8 cellular contexts compared by ENCODE assay signal in genomic region chr5:102866315-102866693, GRCh38.
DNase-seq lines count a peak whose midpoint lies in the region; ATAC-seq, FAIRE-seq and TF ChIP-seq lines count a peak whose summit lies in the region.
"Had no signal": no experiment of that assay in that cellular context is flagged by ENCODE, and none has a peak within 500 bp of the region (broad histone marks: within the 10 kb centered on the region; RNA-seq: fewer than 3 reads in every experiment).

No MANE protein-coding gene starts in this region.

- no TSS peak for BruUV-seq in Panc1 (replicated peaks; lab: Mats Ljungman, UMichigan)

- peak overlapping the region; percentile 76 to 87 for H3K4me3 ChIP-seq in Panc1 (ENCODE audit: low read depth in 2 of 2, low read length in 2 of 2)
- peak overlapping the region; percentile 68 for H3K4me3 ChIP-seq in epithelial cell of proximal tubule (ENCODE audit: low read depth, low read length)
- H3K4me3 ChIP-seq in neuron (ENCODE audit: low read length) = peak overlapping the region; percentile 93

- peaks cover 5% of the 10 kb centered on the region; the same call in 1 of the 2 replicates for H3K36me3 ChIP-seq in Panc1 (ENCODE audit: control insufficient read depth, insufficient read depth, low read length)
- H3K36me3 ChIP-seq in neuron (ENCODE audit: insufficient read depth, low read length) = no peaks in the 10 kb centered on the region

- peak; percentile 53 for ATAC-seq in Panc1

- H3K4me1 ChIP-seq in Panc1 (ENCODE audit: control insufficient read depth, insufficient read depth, low read length) (peaks cover 22% of the 10 kb centered on the region), neuron (ENCODE audit: insufficient read depth, low read length) (peaks cover 30% of the 10 kb centered on the region)

- FAIRE-seq in H54 (lab: Jason Lieb, UNC) = peak; percentile 80

- peak overlapping the region; percentile 90 for H3K27ac ChIP-seq in Panc1 (ENCODE audit: low read length)
- H3K27ac ChIP-seq: VCaP had no signal

- peak overlapping the region; percentile 94 for H2AFZ ChIP-seq in neuron (ENCODE audit: low read depth, low read length)

- CTCF ChIA-PET in Panc1 (lab: Charles Lee) = no interaction called here

- POLR2A ChIA-PET in Panc1 (lab: Charles Lee) = no interaction called here

- in situ Hi-C loops in Panc1 (cut with HindIII; ENCODE audit: low pct_unique_long_range_greater_than_20kb, low sequenced_read_pairs) = no loop called here

- no peak for DNase-seq in H54 (ENCODE audit: insufficient read length, low spot score)
- DNase-seq in Panc1 (ENCODE audit: low read depth, low spot score) = no peak
- DNase-seq in epithelial cell of proximal tubule (ENCODE audit: low read depth) = no peak
- DNase-seq in head of caudate nucleus = no peak
- no peak for DNase-seq in anterior cingulate cortex (lab: John Stamatoyannopoulos, UW)
- DNase-seq in DMS114 treated with DMSO at 0.1 percent for 48 hours (lab: John Stamatoyannopoulos, UW; ENCODE audit: unreplicated experiment) = no peak

- H3K9me3 ChIP-seq in Panc1 (ENCODE audit: control insufficient read depth, insufficient read depth, low read depth, low read length) (no peaks in the 10 kb centered on the region), neuron (ENCODE audit: low read length) (no peaks in the 10 kb centered on the region)

- intact Hi-C loops in Panc1 (cut with micrococcal nuclease; ENCODE audit: unreplicated experiment) (loop anchor here (5.0 kb wide), 1 partner anchor 271 kb away; no protein-coding TSS in a partner anchor), head of caudate nucleus (cut with DNase I) (no loop called here)

- H3K27me3 ChIP-seq in Panc1 (ENCODE audit: control insufficient read depth, insufficient read depth, low read length) (no peaks in the 10 kb centered on the region), neuron (ENCODE audit: insufficient read depth, low read length) (no peaks in the 10 kb centered on the region)

- no peak for TF ChIP-seq CTCF in Panc1 (IDR thresholded peaks at IDR 0.05)
- no peak for TF ChIP-seq CTCF in epithelial cell of proximal tubule (conservative IDR thresholded peaks at IDR 0.05; ENCODE audit: low read depth, low read length)

- TF ChIP-seq POLR2A in H54 (IDR thresholded peaks at IDR 0.05; ENCODE audit: low read depth, low read length) = no peak
